In the genomic region with DNA sequence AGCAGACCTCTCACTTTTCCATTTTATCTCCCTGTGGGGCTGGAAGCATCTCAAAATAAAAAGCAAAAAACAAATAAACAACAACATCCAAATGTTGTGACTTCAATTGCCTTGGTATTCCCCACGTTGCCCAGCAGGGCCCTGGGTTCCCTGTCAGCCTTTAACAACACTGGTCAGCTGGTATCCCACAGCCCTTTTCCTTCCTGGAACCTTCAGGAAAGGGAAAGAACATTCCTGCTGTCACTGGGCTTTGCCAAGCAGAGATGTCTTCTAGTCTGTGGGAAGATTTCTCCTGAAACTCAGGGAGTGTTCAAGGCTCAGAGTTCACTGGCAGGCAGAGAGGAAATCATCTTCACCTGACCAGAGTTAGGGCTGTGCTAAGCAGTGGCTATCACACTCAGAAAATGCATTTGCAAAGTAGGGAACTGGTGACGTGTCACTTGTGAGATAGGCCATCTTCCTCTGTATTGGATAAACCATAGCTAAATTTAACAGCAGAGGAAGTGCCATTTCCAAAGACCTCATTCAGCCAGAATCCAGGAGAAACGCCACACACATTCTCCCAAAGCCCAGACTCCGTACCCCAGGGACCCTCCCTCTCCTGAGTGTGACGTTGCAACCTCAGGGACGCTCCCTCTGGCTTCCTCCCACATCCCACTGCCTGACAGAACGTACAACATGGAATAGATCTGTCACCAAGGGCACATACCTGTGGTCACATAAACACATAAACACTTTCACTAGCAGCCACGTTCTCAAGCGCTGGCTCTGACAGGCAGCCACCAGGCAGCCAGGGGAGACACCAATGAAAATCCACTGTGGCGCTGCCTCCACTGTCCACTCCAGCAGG, we compare ENCODE assay signal across 15 cellular contexts.
A peak's percentile ranks its signal among the peaks of the same experiment; 100 is the strongest.
DNase-seq lines count a peak whose midpoint lies in the region; TF ChIP-seq lines count a peak whose summit lies in the region.
"Had no signal": no experiment of that assay in that cellular context is flagged by ENCODE, and none has a peak within 500 bp of the region (broad histone marks: within the 10 kb centered on the region; RNA-seq: fewer than 3 reads in every experiment).

No MANE protein-coding gene starts in this region.

- no peak overlapping the region for H3K4me3 ChIP-seq in mesendoderm (ENCODE audit: low read length)

- DNase-seq in Daoy (ENCODE audit: low read depth), result peak; percentile 57
- peak; percentile 57 for DNase-seq in MV-4-11 (lab: John Stamatoyannopoulos, UW)
- peak; percentile 7 for DNase-seq in endothelial cell (ENCODE audit: low spot score)
- peak; percentile 11 for DNase-seq in mesendoderm
- DNase-seq in D341Med (ENCODE audit: low spot score), result no peak
- no peak for DNase-seq in type B pancreatic cell (ENCODE audit: extremely low spot score, unreplicated experiment)
- DNase-seq in NCI-H2029 (lab: John Stamatoyannopoulos, UW), result no peak
- no peak for DNase-seq in NCI-H2196 treated with DMSO at 0.1 percent for 48 hours (lab: John Stamatoyannopoulos, UW; ENCODE audit: unreplicated experiment)
- DNase-seq: activated CD8-positive, alpha-beta memory T cell treated with anti-CD3 and anti-CD28 coated beads, Interleukin-2, amount 50 U/mL, for 4 hours; activated naive CD8-positive, alpha-beta T cell treated with anti-CD3 and anti-CD28 coated beads for 36 hours; AML-193; DMS153; NCI-H2227 treated with DMSO at 0.1 percent for 48 hours; T-helper 1 cell had no signal

- no peak overlapping the region for H4K5ac ChIP-seq in mesendoderm (ENCODE audit: low read length)

- H3K27me3 Mint-ChIP-seq in endothelial cell (ENCODE audit: unreplicated experiment) (peaks cover 3% of the 10 kb centered on the region), type B pancreatic cell (peaks cover 15% of the 10 kb centered on the region)

- H3K18ac ChIP-seq in mesendoderm (ENCODE audit: low read length), result no peak overlapping the region

- peaks cover 10% of the 10 kb centered on the region for H3K4me1 Mint-ChIP-seq in endothelial cell (ENCODE audit: unreplicated experiment)
- H3K4me1 Mint-ChIP-seq in type B pancreatic cell (ENCODE audit: unreplicated experiment), result peaks cover 4% of the 10 kb centered on the region
- H3K4me1 Mint-ChIP-seq: activated naive CD8-positive, alpha-beta T cell treated with anti-CD3 and anti-CD28 coated beads for 36 hours had no signal

- H3K9me3 Mint-ChIP-seq in endothelial cell (ENCODE audit: unreplicated experiment) (no peaks in the 10 kb centered on the region), type B pancreatic cell (peaks cover 9% of the 10 kb centered on the region)
- H3K9me3 Mint-ChIP-seq: activated naive CD8-positive, alpha-beta T cell treated with anti-CD3 and anti-CD28 coated beads for 36 hours had no signal

- H3K4ac ChIP-seq in mesendoderm (ENCODE audit: low read depth, low read length), result no peak overlapping the region

- no peak overlapping the region for H3K27ac Mint-ChIP-seq in endothelial cell (ENCODE audit: unreplicated experiment)
- no peak overlapping the region for H3K27ac Mint-ChIP-seq in type B pancreatic cell
- H3K27ac Mint-ChIP-seq: activated naive CD8-positive, alpha-beta T cell treated with anti-CD3 and anti-CD28 coated beads for 36 hours had no signal

- H3K36me3 Mint-ChIP-seq in endothelial cell (ENCODE audit: low read depth, unreplicated experiment) (no peaks in the 10 kb centered on the region), type B pancreatic cell (peaks cover 3% of the 10 kb centered on the region)
- H3K36me3 Mint-ChIP-seq: activated naive CD8-positive, alpha-beta T cell treated with anti-CD3 and anti-CD28 coated beads for 36 hours had no signal

- no peak overlapping the region for H2AK5ac ChIP-seq in mesendoderm (ENCODE audit: low read length)

- no peak overlapping the region for H3K56ac ChIP-seq in mesendoderm (ENCODE audit: low read length)

- no CpG with 5 or more reads among the region's 10 CpGs for WGBS in mesendoderm (ENCODE audit: extremely low coverage, insufficient coverage, low lambda C conversion rate)

- H3K23ac ChIP-seq in mesendoderm (ENCODE audit: low read length), result no peak overlapping the region

- H2BK120ac ChIP-seq in mesendoderm (ENCODE audit: low read depth, low read length), result no peak overlapping the region

- H3K36me3 ChIP-seq in mesendoderm (ENCODE audit: control insufficient read depth, insufficient read depth, low read length), result no peaks in the 10 kb centered on the region
- H3K36me3 ChIP-seq: neutrophil had no signal

- no peak overlapping the region for H4K8ac ChIP-seq in mesendoderm (ENCODE audit: low read depth, low read length)

- no peak overlapping the region for H2BK15ac ChIP-seq in mesendoderm (replicated peaks; ENCODE audit: low read depth)

- H2BK5ac ChIP-seq in mesendoderm (ENCODE audit: low read length), result no peak overlapping the region

- H3K4me3 Mint-ChIP-seq in endothelial cell (ENCODE audit: unreplicated experiment) (no peak overlapping the region), type B pancreatic cell (no peak overlapping the region)
- H3K4me3 Mint-ChIP-seq: activated naive CD8-positive, alpha-beta T cell treated with anti-CD3 and anti-CD28 coated beads for 36 hours had no signal

- H3K4me2 ChIP-seq in mesendoderm (ENCODE audit: low read length), result no peak overlapping the region

- no peaks in the 10 kb centered on the region for H3K4me1 ChIP-seq in mesendoderm (ENCODE audit: control insufficient read depth, low read depth, low read length)

- H3K79me1 ChIP-seq in mesendoderm (ENCODE audit: low read length), result no peaks in the 10 kb centered on the region

- no peak overlapping the region for H3K9ac ChIP-seq in mesendoderm (ENCODE audit: low read length)

- H3K27me3 ChIP-seq in mesendoderm (ENCODE audit: insufficient read depth, low read length, poor library complexity), result no peaks in the 10 kb centered on the region
- H3K27me3 ChIP-seq: neutrophil had no signal

- H3K79me2 ChIP-seq in mesendoderm (ENCODE audit: control insufficient read depth, insufficient read depth, low read length), result no peaks in the 10 kb centered on the region

- no peak overlapping the region for H3K27ac ChIP-seq in mesendoderm (ENCODE audit: low read depth, low read length)
- H3K27ac ChIP-seq: neutrophil had no signal

- TF ChIP-seq CTCF in endothelial cell (IDR thresholded peaks at IDR 0.05; ENCODE audit: unreplicated experiment) (no peak), type B pancreatic cell (conservative IDR thresholded peaks at IDR 0.05) (no peak)

Comparison
In these comparisons a context has a peak if more than half of its experiments do, and no peak if none do; other contexts are left out.
1. DNase-seq: peak in Daoy (single experiment), MV-4-11 (single experiment), endothelial cell (single experiment) and mesendoderm (single experiment); none in D341Med (single experiment), type B pancreatic cell (single experiment), NCI-H2029 (single experiment) and NCI-H2196 treated with DMSO at 0.1 percent for 48 hours (single experiment).